Comparison of ENCODE assay signal across 24 cellular contexts in the genomic region with DNA sequence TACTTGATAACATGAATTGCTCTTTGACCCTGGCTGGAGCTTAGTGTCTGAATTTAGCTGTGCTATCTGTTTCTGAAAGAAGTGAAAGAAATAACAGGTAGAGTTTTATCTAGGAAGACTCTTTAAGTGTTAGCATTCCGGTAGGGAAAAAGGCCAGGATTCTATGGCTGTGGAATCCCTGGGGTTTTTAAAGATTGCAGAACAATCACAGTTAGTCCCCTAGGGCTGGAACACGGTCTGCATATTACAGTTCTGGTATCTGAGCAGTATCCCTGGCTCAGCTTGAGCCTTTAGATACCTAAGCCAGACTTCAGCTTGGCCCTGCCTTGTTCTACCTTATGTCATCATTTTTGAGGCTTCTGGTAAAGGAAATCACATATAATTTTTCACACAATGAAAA.
"Had no signal": no experiment of that assay in that cellular context is flagged by ENCODE, and none has a peak within 500 bp of the region (broad histone marks: within the 10 kb centered on the region; RNA-seq: fewer than 3 reads in every experiment).

No MANE protein-coding gene starts in this region.

- H3K27me3 ChIP-seq: dorsolateral prefrontal cortex, gastroesophageal sphincter, heart left ventricle, hepatocyte, neutrophil, pancreas, right lobe of liver, tibial nerve, upper lobe of left lung had no signal

- H3K4me1 ChIP-seq: foreskin keratinocyte, gastroesophageal sphincter, lower lobe of right lung, pancreas, right lobe of liver, tibial nerve, upper lobe of left lung had no signal

- H3K4me1 Mint-ChIP-seq: immature natural killer cell, natural killer cell had no signal

- H3K4me3 ChIP-seq: dorsolateral prefrontal cortex, gastroesophageal sphincter, heart left ventricle, hepatocyte, lower lobe of right lung, pancreas, right lobe of liver, thoracic aorta, tibial nerve, upper lobe of left lung had no signal

- H3K36me3 Mint-ChIP-seq: immature natural killer cell, natural killer cell had no signal

- H3K27ac Mint-ChIP-seq: immature natural killer cell; natural killer cell; stimulated activated naive B cell treated with anti-CD40 and anti-IgM and Interleukin-4, amounts not matched to agents 10 μg/mL and 1 μg/mL and 100 μg/mL, for 72 hours; stimulated activated naive CD8-positive, alpha-beta T cell treated with anti-CD3 and anti-CD28 coated beads, Interleukin-15, Interleukin-2, amounts not matched to agents 100 ng/mL and 50 ng/mL, for 24 hours had no signal

- H3K27ac ChIP-seq: dorsolateral prefrontal cortex, epithelial cell of prostate, foreskin keratinocyte, gastroesophageal sphincter, heart left ventricle, hepatocyte, lower lobe of right lung, neutrophil, pancreas, right lobe of liver, thoracic aorta, tibial nerve, upper lobe of left lung had no signal

- H3K36me3 ChIP-seq: gastroesophageal sphincter, heart left ventricle, lower lobe of right lung, neutrophil, pancreas, right lobe of liver, thoracic aorta, tibial nerve, upper lobe of left lung had no signal

- ATAC-seq: esophagus mucosa; foreskin keratinocyte; gastroesophageal sphincter; heart left ventricle; left ventricle myocardium superior; lower lobe of right lung; natural killer cell; pancreas; right lobe of liver; stimulated activated naive B cell treated with anti-CD40 and anti-IgM and Interleukin-4, amounts not matched to agents 10 μg/mL and 1 μg/mL and 100 μg/mL, for 72 hours had no signal

- H3K27me3 Mint-ChIP-seq: stimulated activated naive CD8-positive, alpha-beta T cell treated with anti-CD3 and anti-CD28 coated beads, Interleukin-15, Interleukin-2, amounts not matched to agents 100 ng/mL and 50 ng/mL, for 24 hours had no signal

- DNase-seq: dorsolateral prefrontal cortex; effector CD4-positive, alpha-beta T cell; foreskin keratinocyte; heart left ventricle; immature natural killer cell; left ventricle myocardium superior; lower lobe of right lung; natural killer cell; pancreas; retina; right lobe of liver; small intestine; stimulated activated CD4-positive, alpha-beta T cell treated with anti-CD3 and anti-CD28 coated beads, Interleukin-15, amount 100 ng/mL, for 24 hours; stimulated activated CD4-positive, alpha-beta T cell treated with anti-CD3 and anti-CD28 coated beads, Interleukin-2, amount 100 ng/mL, for 48 hours; stimulated activated naive B cell treated with anti-CD40 and anti-IgM and Interleukin-4, amounts not matched to agents 10 μg/mL and 1 μg/mL and 100 μg/mL, for 72 hours; upper lobe of left lung had no signal

- H3K9me3 ChIP-seq: gastroesophageal sphincter, lower lobe of right lung, neutrophil, pancreas, right lobe of liver, thoracic aorta, tibial nerve, upper lobe of left lung had no signal

- H3K4me3 Mint-ChIP-seq: immature natural killer cell; natural killer cell; stimulated activated naive B cell treated with anti-CD40 and anti-IgM and Interleukin-4, amounts not matched to agents 10 μg/mL and 1 μg/mL and 100 μg/mL, for 72 hours; stimulated activated naive CD8-positive, alpha-beta T cell treated with anti-CD3 and anti-CD28 coated beads, Interleukin-15, Interleukin-2, amounts not matched to agents 100 ng/mL and 50 ng/mL, for 24 hours had no signal
